ENCODE assay signal across 1 cellular context in the genomic region with DNA sequence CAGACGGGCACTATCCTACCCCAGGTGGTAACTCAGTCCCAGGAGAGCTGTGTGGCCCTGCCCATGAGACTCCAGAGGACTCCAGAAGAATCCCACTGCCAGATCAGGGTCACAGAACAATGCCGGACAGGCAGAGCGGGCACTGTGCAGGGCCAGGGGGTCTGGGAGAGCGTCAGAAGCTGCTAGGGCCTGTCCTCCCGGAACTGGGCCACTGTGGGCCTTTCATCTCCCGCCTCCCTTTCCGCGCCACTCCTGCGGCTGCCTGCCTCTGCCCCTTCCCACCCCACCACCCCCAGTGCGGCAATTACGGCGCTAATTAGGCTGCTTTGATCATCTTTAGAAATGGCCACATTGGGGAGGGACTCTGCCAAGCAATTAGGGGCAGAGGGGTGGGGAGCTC.
TF ChIP-seq lines count a peak whose summit lies in the region.

No MANE protein-coding gene starts in this region.

TF ChIP-seq in H1, 55 proteins besides CTCF, POLR2A, EP300 and RAD21:
- no peak for TF ChIP-seq HDAC6 (IDR thresholded peaks at IDR 0.05; ENCODE audit: low read depth, low read length)
- TF ChIP-seq RNF2 (IDR thresholded peaks at IDR 0.05; ENCODE audit: borderline replicate concordance, low read depth, low read length, missing control alignments, poor library complexity, severe bottlenecking) = no peak
- TF ChIP-seq PHF8 (conservative IDR thresholded peaks at IDR 0.05; ENCODE audit: low read depth, low read length) = no peak
